In the genomic region with DNA sequence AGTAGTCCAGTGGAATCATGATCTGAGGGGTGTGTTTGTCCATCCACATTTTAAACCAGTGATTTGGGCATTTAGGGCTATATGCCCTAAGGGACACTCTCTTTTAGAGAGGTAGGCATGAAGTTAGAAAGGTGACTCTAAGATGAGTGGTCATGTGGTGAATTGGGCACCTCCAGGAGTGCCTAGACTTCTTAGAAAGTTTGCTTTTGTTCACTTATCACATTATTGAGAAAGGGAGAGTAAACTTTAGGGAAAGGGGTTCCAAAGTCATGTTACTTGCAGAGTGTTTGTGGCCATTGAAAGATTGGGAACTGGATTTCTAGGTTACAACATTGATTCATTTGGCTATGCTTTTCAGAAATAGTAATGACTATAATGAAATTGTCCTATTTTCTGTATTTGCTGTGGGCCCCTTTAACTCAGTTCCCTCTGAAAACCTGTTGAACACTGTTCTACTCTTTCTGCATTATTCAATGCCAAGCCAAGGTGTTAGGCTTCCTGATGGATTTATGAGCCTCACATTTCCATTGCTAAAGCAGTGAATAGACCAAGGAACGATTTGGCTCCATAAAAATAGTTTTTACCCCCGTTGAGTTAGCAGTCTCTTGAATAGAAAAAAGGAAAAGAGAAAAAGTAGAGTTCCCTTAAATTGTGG, we compare ENCODE assay signal across 13 cellular contexts.
"Had no signal": no experiment of that assay in that cellular context is flagged by ENCODE, and none has a peak within 500 bp of the region (broad histone marks: within the 10 kb centered on the region; RNA-seq: fewer than 3 reads in every experiment).

No MANE protein-coding gene starts in this region.

- H3K4me3 ChIP-seq: heart right ventricle, tibial nerve had no signal

- H3K4me1 Mint-ChIP-seq: activated B cell treated with CpG ODN at 0.5 μM for 24 hours; activated CD4-positive, alpha-beta T cell treated with anti-CD3 and anti-CD28 coated beads, Interleukin-2, amount 10 ng/mL, durations not matched to agents 7 days and 5 days; activated naive CD8-positive, alpha-beta T cell treated with anti-CD3 and anti-CD28 coated beads for 36 hours; natural killer cell had no signal

- H3K9me3 Mint-ChIP-seq: activated B cell treated with CpG ODN at 0.5 μM for 24 hours; activated CD4-positive, alpha-beta T cell treated with anti-CD3 and anti-CD28 coated beads, Interleukin-2, amount 10 ng/mL, durations not matched to agents 7 days and 5 days; activated naive CD8-positive, alpha-beta T cell treated with anti-CD3 and anti-CD28 coated beads for 36 hours had no signal

- H3K36me3 Mint-ChIP-seq: activated naive CD8-positive, alpha-beta T cell treated with anti-CD3 and anti-CD28 coated beads for 36 hours; natural killer cell had no signal

- DNase-seq: activated B cell treated with CpG ODN at 0.5 μM for 24 hours; activated CD4-positive, alpha-beta T cell treated with anti-CD3 and anti-CD28 coated beads, Interleukin-2, amount 10 ng/mL, durations not matched to agents 7 days and 5 days; activated CD8-positive, alpha-beta memory T cell treated with anti-CD3 and anti-CD28 coated beads, Interleukin-2, amount 50 U/mL, for 48 hours; activated gamma-delta T cell treated with Interleukin-2 at 50 U/mL for 16 hours; activated naive CD8-positive, alpha-beta T cell treated with anti-CD3 and anti-CD28 coated beads for 36 hours; dermis blood vessel endothelial cell; natural killer cell; stimulated activated CD4-positive, alpha-beta T cell treated with anti-CD3 and anti-CD28 coated beads, Interleukin-15, amount 100 ng/mL, for 24 hours; stimulated activated CD4-positive, alpha-beta T cell treated with anti-CD3 and anti-CD28 coated beads, Interleukin-4, amount 100 ng/mL, for 24 hours; stimulated activated naive CD4-positive, alpha-beta T cell treated with Interleukin-2 at 50 U/mL for 16 hours had no signal

- H3K9me3 ChIP-seq: gastrocnemius medialis, heart right ventricle, tibial nerve had no signal

- H3K27me3 Mint-ChIP-seq: activated B cell treated with CpG ODN at 0.5 μM for 24 hours; activated CD4-positive, alpha-beta T cell treated with anti-CD3 and anti-CD28 coated beads, Interleukin-2, amount 10 ng/mL, durations not matched to agents 7 days and 5 days; activated naive CD8-positive, alpha-beta T cell treated with anti-CD3 and anti-CD28 coated beads for 36 hours had no signal

- H3K27ac ChIP-seq: tibial nerve had no signal

- H3K36me3 ChIP-seq: gastrocnemius medialis, heart right ventricle, tibial nerve had no signal

- H3K4me3 Mint-ChIP-seq: activated B cell treated with CpG ODN at 0.5 μM for 24 hours; activated CD4-positive, alpha-beta T cell treated with anti-CD3 and anti-CD28 coated beads, Interleukin-2, amount 10 ng/mL, durations not matched to agents 7 days and 5 days; activated naive CD8-positive, alpha-beta T cell treated with anti-CD3 and anti-CD28 coated beads for 36 hours; natural killer cell had no signal

- H3K27ac Mint-ChIP-seq: activated B cell treated with CpG ODN at 0.5 μM for 24 hours; activated CD4-positive, alpha-beta T cell treated with anti-CD3 and anti-CD28 coated beads, Interleukin-2, amount 10 ng/mL, durations not matched to agents 7 days and 5 days; activated naive CD8-positive, alpha-beta T cell treated with anti-CD3 and anti-CD28 coated beads for 36 hours; natural killer cell had no signal

- H3K27me3 ChIP-seq: gastrocnemius medialis, heart right ventricle, tibial nerve had no signal

- ATAC-seq: natural killer cell had no signal
